ENCODE assay signal across 26 cellular contexts in genomic region chr2:8798393-8798792, GRCh38.
"Had no signal": no experiment of that assay in that cellular context is flagged by ENCODE, and none has a peak within 500 bp of the region (broad histone marks: within the 10 kb centered on the region; RNA-seq: fewer than 3 reads in every experiment).

No MANE protein-coding gene starts in this region.

- H3K4me3 ChIP-seq: left ventricle myocardium inferior, lung, mucosa of descending colon, ovary, skin epidermis, tibial nerve, uterus had no signal

- H3K27me3 Mint-ChIP-seq: naive thymus-derived CD4-positive, alpha-beta T cell; natural killer cell treated with Interleukin-12 subunit alpha and Interleukin-12 subunit beta and Interleukin-15 and Interleukin-18, amount 100 ng/mL, for 72 hours; progenitor cell of endocrine pancreas; stimulated activated memory B cell treated with anti-CD40 and anti-IgM and Interleukin-4, amounts not matched to agents 10 μg/mL and 1 μg/mL and 100 μg/mL, for 72 hours; stimulated activated naive CD8-positive, alpha-beta T cell treated with anti-CD3 and anti-CD28 coated beads, Interleukin-15, amount 100 ng/mL, for 72 hours; type B pancreatic cell had no signal

- H3K9me3 ChIP-seq: left ventricle myocardium inferior, mucosa of descending colon, ovary, tibial nerve, uterus had no signal

- FAIRE-seq: islet of Langerhans, kidney had no signal

- DNase-seq: hypothalamus; immature natural killer cell; kidney; left colon; left ventricle myocardium inferior; mesendoderm; midbrain; mucosa of descending colon; naive thymus-derived CD4-positive, alpha-beta T cell; ovary; retina; right cardiac atrium; stimulated activated CD4-positive, alpha-beta T cell treated with anti-CD3 and anti-CD28 coated beads, Interleukin-4, amount 100 ng/mL, for 24 hours; stimulated activated naive CD4-positive, alpha-beta T cell treated with Interleukin-2 at 50 U/mL for 16 hours; stimulated activated naive CD8-positive, alpha-beta T cell treated with anti-CD3 and anti-CD28 coated beads, Interleukin-15, amount 100 ng/mL, for 72 hours; substantia nigra; uterus had no signal

- ATAC-seq: left colon; mucosa of descending colon; naive thymus-derived CD4-positive, alpha-beta T cell; natural killer cell treated with Interleukin-12 subunit alpha and Interleukin-12 subunit beta and Interleukin-15 and Interleukin-18, amount 100 ng/mL, for 72 hours; right cardiac atrium; sciatic nerve; stimulated activated memory B cell treated with anti-CD40 and anti-IgM and Interleukin-4, amounts not matched to agents 10 μg/mL and 1 μg/mL and 100 μg/mL, for 72 hours; stimulated activated naive CD8-positive, alpha-beta T cell treated with anti-CD3 and anti-CD28 coated beads, Interleukin-15, amount 100 ng/mL, for 72 hours had no signal

- H3K27ac ChIP-seq: left ventricle myocardium inferior, ovary, skin epidermis, tibial nerve, uterus had no signal

- H3K4me1 ChIP-seq: uterus had no signal

- H3K9me3 Mint-ChIP-seq: immature natural killer cell; naive thymus-derived CD4-positive, alpha-beta T cell; natural killer cell treated with Interleukin-12 subunit alpha and Interleukin-12 subunit beta and Interleukin-15 and Interleukin-18, amount 100 ng/mL, for 72 hours; stimulated activated memory B cell treated with anti-CD40 and anti-IgM and Interleukin-4, amounts not matched to agents 10 μg/mL and 1 μg/mL and 100 μg/mL, for 72 hours; stimulated activated naive CD8-positive, alpha-beta T cell treated with anti-CD3 and anti-CD28 coated beads, Interleukin-15, amount 100 ng/mL, for 72 hours; type B pancreatic cell had no signal

- H3K27ac Mint-ChIP-seq: progenitor cell of endocrine pancreas; stimulated activated naive CD8-positive, alpha-beta T cell treated with anti-CD3 and anti-CD28 coated beads, Interleukin-15, amount 100 ng/mL, for 72 hours; type B pancreatic cell had no signal

- H3K4me3 Mint-ChIP-seq: immature natural killer cell; naive thymus-derived CD4-positive, alpha-beta T cell; natural killer cell treated with Interleukin-12 subunit alpha and Interleukin-12 subunit beta and Interleukin-15 and Interleukin-18, amount 100 ng/mL, for 72 hours; stimulated activated memory B cell treated with anti-CD40 and anti-IgM and Interleukin-4, amounts not matched to agents 10 μg/mL and 1 μg/mL and 100 μg/mL, for 72 hours; stimulated activated naive CD8-positive, alpha-beta T cell treated with anti-CD3 and anti-CD28 coated beads, Interleukin-15, amount 100 ng/mL, for 72 hours; type B pancreatic cell had no signal

- H3K4me1 Mint-ChIP-seq: stimulated activated memory B cell treated with anti-CD40 and anti-IgM and Interleukin-4, amounts not matched to agents 10 μg/mL and 1 μg/mL and 100 μg/mL, for 72 hours had no signal

- H3K27me3 ChIP-seq: ovary, tibial nerve, uterus had no signal

- H3K36me3 ChIP-seq: ovary, uterus had no signal
